Comparison of ENCODE assay signal across 13 cellular contexts in the genomic region with DNA sequence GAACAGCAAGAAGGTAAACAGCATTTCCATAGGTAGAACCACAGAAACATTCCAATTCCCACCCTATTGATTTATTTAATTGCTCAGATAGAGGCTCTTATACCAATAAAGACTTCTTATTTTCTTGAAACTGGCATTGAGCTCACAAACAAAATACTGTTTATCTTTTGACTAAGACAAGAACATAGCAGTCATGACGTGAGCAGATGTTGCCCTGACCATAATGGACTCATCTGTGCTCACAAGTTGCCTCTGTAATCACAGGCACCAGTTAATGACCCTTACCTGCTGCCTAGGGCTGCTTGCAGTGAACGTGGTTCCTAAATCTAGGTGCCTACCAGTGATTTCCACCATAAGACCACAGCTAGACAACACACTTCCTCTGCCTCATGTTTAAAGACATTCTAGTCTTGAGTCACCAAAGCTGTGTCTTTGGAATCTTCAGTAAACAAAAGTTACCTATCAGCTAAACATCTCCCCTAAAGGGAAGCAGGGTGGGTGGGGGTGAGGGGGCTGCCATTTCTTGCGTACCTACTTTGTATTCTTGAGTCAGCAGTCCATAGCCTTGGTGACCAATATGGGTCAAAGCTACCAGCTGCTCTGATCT. TPM values are rescaled to one million over a fixed set of nuclear protein-coding genes. Genes with fewer than 3 reads are reported as not detected.
A peak's percentile ranks its signal among the peaks of the same experiment; 100 is the strongest.
DNase-seq lines count a peak whose midpoint lies in the region; ATAC-seq and TF ChIP-seq lines count a peak whose summit lies in the region.
"Had no signal": no experiment of that assay in that cellular context is flagged by ENCODE, and none has a peak within 500 bp of the region (broad histone marks: within the 10 kb centered on the region; RNA-seq: fewer than 3 reads in every experiment).

No MANE protein-coding gene starts in this region.

- TF ChIP-seq POLR2A in esophagus muscularis mucosa (IDR thresholded peaks at IDR 0.05; ENCODE audit: low read depth) (no peak), prostate gland (IDR thresholded peaks at IDR 0.05) (no peak)

- H3K4me3 ChIP-seq in esophagus muscularis mucosa (no peak overlapping the region), stomach smooth muscle (ENCODE audit: low read length in 2 of 2) (no peak overlapping the region), prostate gland (no peak overlapping the region)
- H3K4me3 ChIP-seq: SJSA1 had no signal

- peak overlapping the region; percentile 72 for H3K27ac Mint-ChIP-seq in T-helper 2 cell treated with Interferon-gamma antibody and Interleukin-4, amounts not matched to agents 5 μg/mL and 100 μg/mL, for 36 hours

- peaks cover 7% of the 10 kb centered on the region for H3K27me3 Mint-ChIP-seq in T-helper 2 cell treated with Interferon-gamma antibody and Interleukin-4, amounts not matched to agents 5 μg/mL and 100 μg/mL, for 36 hours (ENCODE audit: low read depth)

- H3K27ac ChIP-seq in esophagus muscularis mucosa (replicated peaks in 1 of 4): peak overlapping the region; percentile 89 to 97 (median 96)
- H3K27ac ChIP-seq in stomach smooth muscle (ENCODE audit: low read length): peak overlapping the region; percentile 67
- no peak overlapping the region for H3K27ac ChIP-seq in prostate gland
- H3K27ac ChIP-seq: brain microvascular endothelial cell, SJSA1 had no signal

- TF ChIP-seq CTCF in esophagus muscularis mucosa (IDR thresholded peaks at IDR 0.05): no peak
- no peak for TF ChIP-seq CTCF in prostate gland (IDR thresholded peaks at IDR 0.05)

- H3K27me3 ChIP-seq in esophagus muscularis mucosa (no peaks in the 10 kb centered on the region), stomach smooth muscle (ENCODE audit: control insufficient read depth in 1 of 2, insufficient read depth in 2 of 2, low read length in 2 of 2) (no peaks in the 10 kb centered on the region), prostate gland (replicated peaks; ENCODE audit: insufficient read depth) (no peaks in the 10 kb centered on the region)
- H3K27me3 ChIP-seq: brain microvascular endothelial cell, SJSA1 had no signal

- 87% methylated on average over 3 of the region's 3 CpGs for WGBS in esophagus muscularis mucosa
- WGBS in prostate gland: 82% methylated on average over 3 of the region's 3 CpGs

- H3K4me3 Mint-ChIP-seq in T-helper 2 cell treated with Interferon-gamma antibody and Interleukin-4, amounts not matched to agents 5 μg/mL and 100 μg/mL, for 36 hours: peak overlapping the region; percentile 69

- H3K9me3 Mint-ChIP-seq in T-helper 2 cell treated with Interferon-gamma antibody and Interleukin-4, amounts not matched to agents 5 μg/mL and 100 μg/mL, for 36 hours: peaks cover 6% of the 10 kb centered on the region

- no peaks in the 10 kb centered on the region for H3K9me3 ChIP-seq in esophagus muscularis mucosa
- no peaks in the 10 kb centered on the region for H3K9me3 ChIP-seq in stomach smooth muscle (ENCODE audit: control insufficient read depth in 2 of 2, low read length in 2 of 2)
- no peaks in the 10 kb centered on the region for H3K9me3 ChIP-seq in prostate gland
- H3K9me3 ChIP-seq: SJSA1 had no signal

- H3K4me1 ChIP-seq in esophagus muscularis mucosa (peaks cover 66 to 71% (median 67%) of the 10 kb centered on the region in 4 donors), stomach smooth muscle (ENCODE audit: control insufficient read depth, insufficient read depth, low read length) (peaks cover 60% of the 10 kb centered on the region), prostate gland (replicated peaks) (peaks cover 11% of the 10 kb centered on the region)

- no peak for TF ChIP-seq EP300 in esophagus muscularis mucosa (IDR thresholded peaks at IDR 0.05)

- intact Hi-C loops in esophagus muscularis mucosa (cut with DNase I): no loop called here
- intact Hi-C loops in prostate gland (cut with DNase I): loop anchor here (10.0 kb wide), 1 partner anchor 81 kb away; no protein-coding TSS in a partner anchor

- peaks cover 31% of the 10 kb centered on the region for H3K36me3 Mint-ChIP-seq in T-helper 2 cell treated with Interferon-gamma antibody and Interleukin-4, amounts not matched to agents 5 μg/mL and 100 μg/mL, for 36 hours (ENCODE audit: low read depth)

- ATAC-seq in GM19023 (IDR thresholded peaks at IDR 0.05; ENCODE audit: unreplicated experiment) (no peak), GM18517 (IDR thresholded peaks at IDR 0.05; ENCODE audit: unreplicated experiment) (no peak)

- H3K9ac ChIP-seq in stomach smooth muscle (ENCODE audit: low read length in 2 of 2): no peak overlapping the region

- H3K4me1 Mint-ChIP-seq in T-helper 2 cell treated with Interferon-gamma antibody and Interleukin-4, amounts not matched to agents 5 μg/mL and 100 μg/mL, for 36 hours (ENCODE audit: low read depth): peaks cover 49% of the 10 kb centered on the region

- peak; percentile 39 for DNase-seq in activated T-cell treated with anti-CD3 and anti-CD28 coated beads, Interleukin-2, amount 50 U/mL, for 1 hour
- no peak for DNase-seq in activated T-cell treated with anti-CD3 and anti-CD28 coated beads, Interleukin-2, amount 50 U/mL, for 48 hours
- DNase-seq in T-helper 2 cell treated with Interferon-gamma antibody and Interleukin-4, amounts not matched to agents 5 μg/mL and 100 μg/mL, for 36 hours (ENCODE audit: low spot score): peak; percentile 50
- no peak for DNase-seq in esophagus muscularis mucosa (ENCODE audit: extremely low spot score)
- no peak for DNase-seq in prostate gland (ENCODE audit: low spot score)
- DNase-seq: brain microvascular endothelial cell; NCI-H1105 treated with DMSO at 0.1 percent for 48 hours; posterior cingulate gyrus; stimulated activated CD8-positive, alpha-beta memory T cell treated with anti-CD3 and anti-CD28 coated beads, Interleukin-4, amount 100 ng/mL, for 48 hours had no signal

- no peaks in the 10 kb centered on the region for H3K36me3 ChIP-seq in esophagus muscularis mucosa
- no peaks in the 10 kb centered on the region for H3K36me3 ChIP-seq in stomach smooth muscle (ENCODE audit: control insufficient read depth in 2 of 2, insufficient read depth in 2 of 2, low read length in 2 of 2)
- no peaks in the 10 kb centered on the region for H3K36me3 ChIP-seq in prostate gland
- H3K36me3 ChIP-seq: brain microvascular endothelial cell had no signal

RNA-seq across cellular contexts. Expression of gene FYCO1, which starts 2.1 kb away (rescaled TPM):
- 100 to 1,000 TPM in 1 of 4 donors, 10 to 100 TPM in 3; 64.1 to 122 (median 93.8) TPM for total RNA-seq in esophagus muscularis mucosa
- 10 to 100 TPM; 33.1 to 56.7 TPM for total RNA-seq in prostate gland

RNA-seq across cellular contexts. Expression of gene XCR1, which starts 33.8 kb away (rescaled TPM):
- total RNA-seq in esophagus muscularis mucosa (under 1 TPM in 1 of 4 donors, not detected in 3; 0.17 TPM), prostate gland (not detected)
- total RNA-seq: SJSA1 had no signal

RNA-seq across cellular contexts. Expression of gene CXCR6, which starts 50.3 kb away (rescaled TPM):
- total RNA-seq in esophagus muscularis mucosa: 1 to 10 TPM in 1 of 4 donors, under 1 TPM in 3; 0.39 to 7.1 (median 0.49) TPM
- total RNA-seq in prostate gland: 1 to 10 TPM in 1 of 2 donors, under 1 TPM in 1; 0.96 to 1.2 TPM
- total RNA-seq: SJSA1 had no signal

Comparison
In these comparisons a context has a peak if more than half of its experiments do, and no peak if none do; other contexts are left out.
1. DNase-seq: peak in activated T-cell treated with anti-CD3 and anti-CD28 coated beads, Interleukin-2, amount 50 U/mL, for 1 hour (single experiment) and T-helper 2 cell treated with Interferon-gamma antibody and Interleukin-4, amounts not matched to agents 5 μg/mL and 100 μg/mL, for 36 hours (single experiment); none in activated T-cell treated with anti-CD3 and anti-CD28 coated beads, Interleukin-2, amount 50 U/mL, for 48 hours (0 of 2), esophagus muscularis mucosa (single experiment) and prostate gland (single experiment).
2. H3K27ac ChIP-seq: peak in esophagus muscularis mucosa (4 of 4) and stomach smooth muscle (single experiment); none in prostate gland (0 of 2).